ENCODE assay signal across 8 cellular contexts in the genomic region with DNA sequence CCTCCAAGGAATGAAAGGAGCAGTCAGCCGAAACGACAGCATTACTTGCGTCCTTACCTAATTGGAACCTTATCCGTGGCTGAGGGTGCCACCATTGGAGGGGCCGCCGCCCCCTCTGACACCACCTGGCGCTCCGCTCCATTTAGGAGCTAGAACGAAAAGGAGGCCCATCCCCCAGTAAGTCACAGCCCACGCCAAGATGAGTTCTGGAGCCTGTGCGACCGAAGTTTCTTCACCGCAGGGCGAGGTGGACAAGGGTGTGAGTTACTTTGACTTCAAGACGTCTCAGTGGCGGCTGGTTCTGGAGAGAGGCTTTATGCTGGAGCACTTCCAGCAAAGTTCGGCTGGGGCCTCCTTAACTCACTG. TPM values are rescaled to one million over a fixed set of nuclear protein-coding genes. Genes with fewer than 3 reads are reported as not detected.
A peak's percentile ranks its signal among the peaks of the same experiment; 100 is the strongest.
DNase-seq lines count a peak whose midpoint lies in the region; ATAC-seq and TF ChIP-seq lines count a peak whose summit lies in the region.

No MANE protein-coding gene starts in this region.

- 0 to 1% (median 0%) methylated on average over 15 to 17 of the region's 17 CpGs for WGBS in psoas muscle, 3 donors

- H3K4me3 ChIP-seq in psoas muscle: peak overlapping the region; percentile 84

- DNase-seq in activated CD8-positive, alpha-beta memory T cell treated with anti-CD3 and anti-CD28 coated beads for 48 hours (ENCODE audit: low read depth in 2 of 3, low spot score in 2 of 3): peak in 2 of 3 experiments; percentile 32 to 52
- DNase-seq in activated CD8-positive, alpha-beta memory T cell treated with anti-CD3 and anti-CD28 coated beads for 24 hours: no peak
- DNase-seq in RWPE1 (ENCODE audit: low spot score) (peak; percentile 34), left cardiac atrium (peak; percentile 63), psoas muscle (peak; percentile 67 to 82), NCI-H1694 (lab: John Stamatoyannopoulos, UW) (no peak)
- peak; percentile 49 for DNase-seq in activated naive CD8-positive, alpha-beta T cell treated with anti-CD3 and anti-CD28 coated beads, Interleukin-2, amount 50 U/mL, for 16 hours (ENCODE audit: low read depth, low spot score)

- TF ChIP-seq CTCF in RWPE1 (conservative IDR thresholded peaks at IDR 0.05; ENCODE audit: low read depth): no peak
- TF ChIP-seq CTCF in psoas muscle (IDR thresholded peaks at IDR 0.05): no peak

- POLR2A ChIA-PET in RWPE1 (lab: Yijun Ruan, JAX; ENCODE audit: low non-redundant PET): interaction anchor here (0.6 kb wide), 2 partner anchors 9 to 65 kb away, joined by 3 to 4 read pairs; no protein-coding TSS in a partner anchor

- no peaks in the 10 kb centered on the region for H3K36me3 ChIP-seq in psoas muscle (ENCODE audit: insufficient read depth in 1 of 2, low read depth in 1 of 2)

- no peaks in the 10 kb centered on the region for H3K9me3 ChIP-seq in psoas muscle

- CTCF ChIA-PET in RWPE1 (lab: Yijun Ruan, JAX): no interaction called here

- H3K27me3 ChIP-seq in psoas muscle (ENCODE audit: insufficient read depth in 3 of 3, low read length in 2 of 3): no peaks in the 10 kb centered on the region

- peak; percentile 17 for ATAC-seq in HG02885 (IDR thresholded peaks at IDR 0.05; ENCODE audit: poor library complexity, unreplicated experiment)
- peak; percentile 9 to 16 for ATAC-seq in left cardiac atrium
- ATAC-seq in psoas muscle: peak; percentile 37 to 56 (median 54)

- intact Hi-C loops in left cardiac atrium (cut with DNase I) (loop anchor here (5.0 to 10.0 kb wide), 2 partner anchors 170 to 213 kb away; a partner anchor contains a TSS), psoas muscle (cut with DNase I) (loop anchor here (2.0 to 10.0 kb wide), 4 partner anchors 62 to 350 kb away; a partner anchor contains a TSS)

- peaks cover 46% of the 10 kb centered on the region for H3K4me1 ChIP-seq in psoas muscle

- peak overlapping the region; percentile 92 for H3K27ac ChIP-seq in RWPE1
- peak overlapping the region; percentile 97 for H3K27ac ChIP-seq in psoas muscle

RNA-seq across cellular contexts. Expression of a gene that starts 0.7 kb away (rescaled TPM):
- total RNA-seq in left cardiac atrium (10 to 100 TPM; 27.1 to 30.0 TPM), psoas muscle (10 to 100 TPM; 14.6 to 23.4 (median 16.3) TPM)
- 10 to 100 TPM in 2 of 3 donors, 1 to 10 TPM in 1; 6.7 to 28.9 (median 21.1) TPM for polyA plus RNA-seq in psoas muscle

Comparison
In these comparisons a context has a peak if more than half of its experiments do, and no peak if none do; other contexts are left out.
1. DNase-seq: peak in activated CD8-positive, alpha-beta memory T cell treated with anti-CD3 and anti-CD28 coated beads for 48 hours (2 of 3), RWPE1 (single experiment), activated naive CD8-positive, alpha-beta T cell treated with anti-CD3 and anti-CD28 coated beads, Interleukin-2, amount 50 U/mL, for 16 hours (single experiment), left cardiac atrium (single experiment) and psoas muscle (2 of 2); none in activated CD8-positive, alpha-beta memory T cell treated with anti-CD3 and anti-CD28 coated beads for 24 hours (single experiment) and NCI-H1694 (single experiment).
2. Peak in every context shown above with its lines, with median percentiles within 50 percentile points of each other: ATAC-seq.